In genomic region chr12:79838359-79838758, GRCh38 we compare ENCODE assay signal across 31 cellular contexts.
"Had no signal": no experiment of that assay in that cellular context is flagged by ENCODE, and none has a peak within 500 bp of the region (broad histone marks: within the 10 kb centered on the region; RNA-seq: fewer than 3 reads in every experiment).

No MANE protein-coding gene starts in this region.

- H3K9me3 ChIP-seq: colonic mucosa had no signal

- H3K4me1 ChIP-seq: breast epithelium, colonic mucosa, foreskin keratinocyte had no signal

- H3K36me3 ChIP-seq: breast epithelium, colonic mucosa had no signal

- H3K27ac Mint-ChIP-seq: activated B cell treated with CpG ODN at 0.5 μM for 24 hours; activated CD8-positive, alpha-beta T cell treated with anti-CD3 and anti-CD28 coated beads for 36 hours; activated naive CD4-positive, alpha-beta T cell treated with anti-CD3 and anti-CD28 coated beads, Interleukin-2, amount 10 ng/mL, durations not matched to agents 7 days and 5 days; activated naive CD4-positive, alpha-beta T cell treated with anti-CD3 and anti-CD28 coated beads, Interleukin-2, amount 50 U/mL, for 72 hours; activated naive CD8-positive, alpha-beta T cell treated with anti-CD3 and anti-CD28 coated beads, Interleukin-2, amount 10 ng/mL, durations not matched to agents 7 days and 5 days; brain; T-cell; T-helper 1 cell treated with Interleukin-12 subunit alpha and Interleukin-12 subunit beta and Interleukin-4 antibody, amounts not matched to agents 30 μg/mL and 1 μg/mL, for 36 hours had no signal

- ATAC-seq: activated CD4-positive, CD25-positive, alpha-beta regulatory T cell treated with anti-CD3 and anti-CD28 coated beads, Interleukin-2, amount 50 U/mL, for 24 hours; activated CD8-positive, alpha-beta T cell treated with anti-CD3 and anti-CD28 coated beads for 36 hours; activated naive CD4-positive, alpha-beta T cell treated with anti-CD3 and anti-CD28 coated beads, Interleukin-2, amount 50 U/mL, for 72 hours; foreskin keratinocyte; gastrocnemius medialis; T-cell had no signal

- DNase-seq: activated B cell treated with CpG ODN at 0.5 μM for 24 hours; activated CD4-positive, alpha-beta T cell treated with anti-CD3 and anti-CD28 coated beads for 48 hours; activated CD4-positive, alpha-beta T cell treated with anti-CD3 and anti-CD28 coated beads, Interleukin-2, amount 50 U/mL, for 1 hour; activated CD4-positive, alpha-beta T cell treated with anti-CD3 and anti-CD28 coated beads, Interleukin-2, amount 50 U/mL, for 48 hours; activated CD8-positive, alpha-beta memory T cell treated with anti-CD3 and anti-CD28 coated beads for 24 hours; activated CD8-positive, alpha-beta T cell treated with anti-CD3 and anti-CD28 coated beads for 36 hours; activated gamma-delta T cell; activated naive CD4-positive, alpha-beta T cell; activated naive CD4-positive, alpha-beta T cell treated with anti-CD3 and anti-CD28 coated beads, Interleukin-2, amount 10 ng/mL, durations not matched to agents 7 days and 5 days; activated naive CD8-positive, alpha-beta T cell treated with anti-CD3 and anti-CD28 coated beads, Interleukin-2, amount 10 ng/mL, durations not matched to agents 7 days and 5 days; activated T-cell treated with anti-CD3 and anti-CD28 coated beads, Interleukin-2, amount 50 U/mL, for 1 hour; activated T-cell treated with anti-CD3 and anti-CD28 coated beads, Interleukin-2, amount 50 U/mL, for 48 hours; central memory CD4-positive, alpha-beta T cell; cerebellar nuclear complex; colonic mucosa; effector CD8-positive, alpha-beta T cell; foreskin keratinocyte; gastrocnemius medialis; glutamatergic neuron; SW 1271; T-cell; T1000; WERI-Rb-1 had no signal

- H3K4me3 Mint-ChIP-seq: activated B cell treated with CpG ODN at 0.5 μM for 24 hours; activated CD8-positive, alpha-beta T cell treated with anti-CD3 and anti-CD28 coated beads for 36 hours; activated naive CD4-positive, alpha-beta T cell treated with anti-CD3 and anti-CD28 coated beads, Interleukin-2, amount 10 ng/mL, durations not matched to agents 7 days and 5 days; activated naive CD8-positive, alpha-beta T cell treated with anti-CD3 and anti-CD28 coated beads, Interleukin-2, amount 10 ng/mL, durations not matched to agents 7 days and 5 days; brain; T-cell; T-helper 1 cell treated with Interleukin-12 subunit alpha and Interleukin-12 subunit beta and Interleukin-4 antibody, amounts not matched to agents 30 μg/mL and 1 μg/mL, for 36 hours had no signal

- H3K27ac ChIP-seq: ascending aorta, breast epithelium, cardiac muscle cell, colonic mucosa, foreskin keratinocyte, gastrocnemius medialis, WERI-Rb-1 had no signal

- H3K27me3 Mint-ChIP-seq: activated B cell treated with CpG ODN at 0.5 μM for 24 hours; activated CD8-positive, alpha-beta T cell treated with anti-CD3 and anti-CD28 coated beads for 36 hours; activated naive CD4-positive, alpha-beta T cell treated with anti-CD3 and anti-CD28 coated beads, Interleukin-2, amount 10 ng/mL, durations not matched to agents 7 days and 5 days; activated naive CD8-positive, alpha-beta T cell treated with anti-CD3 and anti-CD28 coated beads, Interleukin-2, amount 10 ng/mL, durations not matched to agents 7 days and 5 days; brain; T-cell had no signal

- H3K4me3 ChIP-seq: ascending aorta, breast epithelium, cardiac muscle cell, colonic mucosa, esophagus muscularis mucosa, gastrocnemius medialis had no signal

- H3K27me3 ChIP-seq: ascending aorta, breast epithelium, cardiac muscle cell, colonic mucosa, esophagus muscularis mucosa, foreskin keratinocyte, gastrocnemius medialis had no signal
